32 cellular contexts compared by ENCODE assay signal in genomic region chr11:113096661-113097060, GRCh38.
"Had no signal": no experiment of that assay in that cellular context is flagged by ENCODE, and none has a peak within 500 bp of the region (broad histone marks: within the 10 kb centered on the region; RNA-seq: fewer than 3 reads in every experiment).

No MANE protein-coding gene starts in this region.

- H3K4me1 Mint-ChIP-seq: activated CD4-positive, alpha-beta T cell treated with anti-CD3 and anti-CD28 coated beads, Interleukin-2, amount 10 ng/mL, durations not matched to agents 7 days and 5 days; activated CD8-positive, alpha-beta memory T cell treated with anti-CD3 and anti-CD28 coated beads, Interleukin-2, amount 10 ng/mL, durations not matched to agents 7 days and 5 days; activated naive CD4-positive, alpha-beta T cell treated with anti-CD3 and anti-CD28 coated beads, Interleukin-2, amount 50 U/mL, for 24 hours; activated naive CD8-positive, alpha-beta T cell treated with anti-CD3 and anti-CD28 coated beads for 36 hours; activated naive CD8-positive, alpha-beta T cell treated with anti-CD3 and anti-CD28 coated beads, Interleukin-2, amount 50 U/mL, for 24 hours had no signal

- H3K27me3 ChIP-seq: adrenal gland, body of pancreas, cardiac muscle cell, colonic mucosa, gastroesophageal sphincter, heart left ventricle had no signal

- H3K9me3 Mint-ChIP-seq: activated CD4-positive, alpha-beta T cell treated with anti-CD3 and anti-CD28 coated beads, Interleukin-2, amount 10 ng/mL, durations not matched to agents 7 days and 5 days; activated naive CD4-positive, alpha-beta T cell treated with anti-CD3 and anti-CD28 coated beads for 36 hours; activated naive CD4-positive, alpha-beta T cell treated with anti-CD3 and anti-CD28 coated beads, Interleukin-2, amount 50 U/mL, for 24 hours; activated naive CD8-positive, alpha-beta T cell treated with anti-CD3 and anti-CD28 coated beads for 36 hours; activated T-helper 1 cell treated with anti-CD3 and anti-CD28 coated beads, Interleukin-12 subunit alpha, Interleukin-12 subunit beta, Interleukin-2, Interleukin-4 antibody, amounts not matched to agents 30 ng/mL and 10 ng/mL and 1 ng/mL, durations not matched to agents 14 hours and 24 hours and 36 hours; activated T-helper 2 cell treated with anti-CD3 and anti-CD28 coated beads, Interferon-gamma antibody, Interleukin-2, Interleukin-4, amounts not matched to agents 10 μg/mL and 5 μg/mL and 100 μg/mL, durations not matched to agents 14 hours and 24 hours and 36 hours; WTC11 had no signal

- H3K4me3 Mint-ChIP-seq: activated CD4-positive, alpha-beta T cell treated with anti-CD3 and anti-CD28 coated beads, Interleukin-2, amount 10 ng/mL, durations not matched to agents 7 days and 5 days; activated CD8-positive, alpha-beta memory T cell treated with anti-CD3 and anti-CD28 coated beads, Interleukin-2, amount 10 ng/mL, durations not matched to agents 7 days and 5 days; activated CD8-positive, alpha-beta T cell treated with anti-CD3 and anti-CD28 coated beads, Interleukin-2, amount 10 ng/mL, durations not matched to agents 7 days and 5 days; activated naive CD4-positive, alpha-beta T cell treated with anti-CD3 and anti-CD28 coated beads for 36 hours; activated naive CD4-positive, alpha-beta T cell treated with anti-CD3 and anti-CD28 coated beads, Interleukin-2, amount 50 U/mL, for 24 hours; activated naive CD8-positive, alpha-beta T cell treated with anti-CD3 and anti-CD28 coated beads for 36 hours; activated naive CD8-positive, alpha-beta T cell treated with anti-CD3 and anti-CD28 coated beads, Interleukin-2, amount 50 U/mL, for 24 hours; activated T-helper 1 cell treated with anti-CD3 and anti-CD28 coated beads, Interleukin-12 subunit alpha, Interleukin-12 subunit beta, Interleukin-2, Interleukin-4 antibody, amounts not matched to agents 30 ng/mL and 10 ng/mL and 1 ng/mL, durations not matched to agents 14 hours and 24 hours and 36 hours; WTC11 had no signal

- H3K27me3 Mint-ChIP-seq: activated CD4-positive, alpha-beta T cell treated with anti-CD3 and anti-CD28 coated beads, Interleukin-2, amount 10 ng/mL, durations not matched to agents 7 days and 5 days; activated naive CD8-positive, alpha-beta T cell treated with anti-CD3 and anti-CD28 coated beads for 36 hours had no signal

- H3K27ac Mint-ChIP-seq: activated CD4-positive, alpha-beta T cell treated with anti-CD3 and anti-CD28 coated beads, Interleukin-2, amount 10 ng/mL, durations not matched to agents 7 days and 5 days; activated CD8-positive, alpha-beta memory T cell treated with anti-CD3 and anti-CD28 coated beads, Interleukin-2, amount 10 ng/mL, durations not matched to agents 7 days and 5 days; activated CD8-positive, alpha-beta T cell treated with anti-CD3 and anti-CD28 coated beads, Interleukin-2, amount 10 ng/mL, durations not matched to agents 7 days and 5 days; activated naive CD4-positive, alpha-beta T cell treated with anti-CD3 and anti-CD28 coated beads for 36 hours; activated naive CD4-positive, alpha-beta T cell treated with anti-CD3 and anti-CD28 coated beads, Interleukin-2, amount 50 U/mL, for 24 hours; activated naive CD8-positive, alpha-beta T cell treated with anti-CD3 and anti-CD28 coated beads for 36 hours; activated naive CD8-positive, alpha-beta T cell treated with anti-CD3 and anti-CD28 coated beads, Interleukin-2, amount 50 U/mL, for 24 hours; activated T-helper 1 cell treated with anti-CD3 and anti-CD28 coated beads, Interleukin-12 subunit alpha, Interleukin-12 subunit beta, Interleukin-2, Interleukin-4 antibody, amounts not matched to agents 30 ng/mL and 10 ng/mL and 1 ng/mL, durations not matched to agents 14 hours and 24 hours and 36 hours; activated T-helper 2 cell treated with anti-CD3 and anti-CD28 coated beads, Interferon-gamma antibody, Interleukin-2, Interleukin-4, amounts not matched to agents 10 μg/mL and 5 μg/mL and 100 μg/mL, durations not matched to agents 14 hours and 24 hours and 36 hours; WTC11 had no signal

- H3K4me1 ChIP-seq: body of pancreas, colonic mucosa had no signal

- H3K27ac ChIP-seq: adrenal gland, body of pancreas, cardiac muscle cell, colonic mucosa, gastroesophageal sphincter, heart left ventricle, VCaP had no signal

- H3K36me3 Mint-ChIP-seq: activated CD8-positive, alpha-beta memory T cell treated with anti-CD3 and anti-CD28 coated beads, Interleukin-2, amount 10 ng/mL, durations not matched to agents 7 days and 5 days; activated naive CD4-positive, alpha-beta T cell treated with anti-CD3 and anti-CD28 coated beads, Interleukin-2, amount 50 U/mL, for 24 hours; activated naive CD8-positive, alpha-beta T cell treated with anti-CD3 and anti-CD28 coated beads for 36 hours; WTC11 had no signal

- H3K4me3 ChIP-seq: adrenal gland, body of pancreas, cardiac muscle cell, colonic mucosa, gastroesophageal sphincter, heart left ventricle had no signal

- DNase-seq: activated CD4-positive, alpha-beta T cell treated with anti-CD3 and anti-CD28 coated beads for 1 hour; activated CD4-positive, alpha-beta T cell treated with anti-CD3 and anti-CD28 coated beads for 4 hours; activated CD4-positive, alpha-beta T cell treated with anti-CD3 and anti-CD28 coated beads, Interleukin-2, amount 10 ng/mL, durations not matched to agents 7 days and 5 days; activated CD4-positive, alpha-beta T cell treated with anti-CD3 and anti-CD28 coated beads, Interleukin-2, amount 50 U/mL, for 4 hours; activated CD8-positive, alpha-beta memory T cell treated with anti-CD3 and anti-CD28 coated beads, Interleukin-2, amount 10 ng/mL, durations not matched to agents 7 days and 5 days; activated CD8-positive, alpha-beta memory T cell treated with anti-CD3 and anti-CD28 coated beads, Interleukin-2, amount 50 U/mL, for 4 hours; activated CD8-positive, alpha-beta T cell treated with anti-CD3 and anti-CD28 coated beads, Interleukin-2, amount 10 ng/mL, durations not matched to agents 7 days and 5 days; activated effector memory CD4-positive, alpha-beta T cell treated with anti-CD3 and anti-CD28 coated beads, Interleukin-2, amount 50 U/mL, for 16 hours; activated naive CD4-positive, alpha-beta T cell treated with anti-CD3 and anti-CD28 coated beads for 36 hours; activated naive CD8-positive, alpha-beta T cell treated with anti-CD3 and anti-CD28 coated beads for 36 hours; activated naive CD8-positive, alpha-beta T cell treated with anti-CD3 and anti-CD28 coated beads, Interleukin-2, amount 50 U/mL, for 24 hours; activated T-cell treated with anti-CD3 and anti-CD28 coated beads, Interleukin-2, amount 50 U/mL, for 1 hour; activated T-cell treated with anti-CD3 and anti-CD28 coated beads, Interleukin-2, amount 50 U/mL, for 48 hours; adrenal gland; amygdala; aorta; body of pancreas; central memory CD4-positive, alpha-beta T cell; cerebellar nuclear complex; colonic mucosa; effector CD8-positive, alpha-beta T cell; foreskin melanocyte; heart left ventricle; T-helper 2 cell had no signal

- ATAC-seq: activated CD8-positive, alpha-beta memory T cell treated with anti-CD3 and anti-CD28 coated beads, Interleukin-2, amount 10 ng/mL, durations not matched to agents 7 days and 5 days; activated CD8-positive, alpha-beta T cell treated with anti-CD3 and anti-CD28 coated beads, Interleukin-2, amount 10 ng/mL, durations not matched to agents 7 days and 5 days; activated naive CD8-positive, alpha-beta T cell treated with anti-CD3 and anti-CD28 coated beads, Interleukin-2, amount 50 U/mL, for 24 hours; body of pancreas; esophagus mucosa; gastroesophageal sphincter; heart left ventricle; WTC11 had no signal

- H3K9me3 ChIP-seq: adrenal gland, body of pancreas, colonic mucosa, heart left ventricle had no signal

- H3K36me3 ChIP-seq: adrenal gland, cardiac muscle cell, colonic mucosa, gastroesophageal sphincter, heart left ventricle had no signal
